In the genomic region with DNA sequence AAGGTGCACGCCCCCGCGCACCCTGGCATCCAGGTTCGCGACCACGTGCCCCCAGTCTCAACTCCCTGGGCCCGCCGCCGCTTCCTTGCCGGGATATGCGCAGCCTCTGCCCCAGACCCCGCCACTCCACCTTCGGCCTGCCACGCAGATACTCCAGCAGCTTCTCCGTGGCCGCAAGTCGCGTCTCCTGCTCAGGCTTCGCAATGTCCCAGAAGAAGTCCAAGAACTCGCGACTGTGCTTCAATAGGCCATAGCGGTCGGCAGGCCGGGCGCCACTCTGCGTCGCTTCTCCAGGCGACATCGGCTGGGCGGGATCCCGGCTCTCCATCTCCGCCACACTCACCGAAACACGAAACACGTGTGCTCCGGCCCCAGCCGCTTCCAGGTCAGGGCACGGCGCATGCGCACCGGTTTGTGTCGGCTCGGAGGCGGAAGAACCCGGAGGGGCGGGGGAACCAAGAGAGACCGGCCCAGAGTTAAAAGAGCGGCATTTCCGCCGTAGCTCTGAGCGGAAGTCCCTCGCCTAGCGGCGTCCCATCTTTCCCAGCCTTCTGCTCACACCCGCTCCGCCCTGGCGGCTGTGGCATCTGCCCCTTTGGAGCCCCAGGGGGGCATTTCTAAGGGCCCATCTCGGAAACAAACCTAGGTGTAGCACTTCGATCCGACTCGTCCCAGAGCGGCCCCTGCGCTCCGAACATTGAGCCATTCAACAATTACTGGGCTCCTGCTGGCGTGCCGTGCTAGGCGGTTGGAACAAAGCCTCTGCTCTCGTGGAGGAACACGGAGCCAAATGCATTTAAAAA, we compare ENCODE assay signal across 1 cellular context.
TF ChIP-seq lines count a peak whose summit lies in the region.

A gene with protein sequence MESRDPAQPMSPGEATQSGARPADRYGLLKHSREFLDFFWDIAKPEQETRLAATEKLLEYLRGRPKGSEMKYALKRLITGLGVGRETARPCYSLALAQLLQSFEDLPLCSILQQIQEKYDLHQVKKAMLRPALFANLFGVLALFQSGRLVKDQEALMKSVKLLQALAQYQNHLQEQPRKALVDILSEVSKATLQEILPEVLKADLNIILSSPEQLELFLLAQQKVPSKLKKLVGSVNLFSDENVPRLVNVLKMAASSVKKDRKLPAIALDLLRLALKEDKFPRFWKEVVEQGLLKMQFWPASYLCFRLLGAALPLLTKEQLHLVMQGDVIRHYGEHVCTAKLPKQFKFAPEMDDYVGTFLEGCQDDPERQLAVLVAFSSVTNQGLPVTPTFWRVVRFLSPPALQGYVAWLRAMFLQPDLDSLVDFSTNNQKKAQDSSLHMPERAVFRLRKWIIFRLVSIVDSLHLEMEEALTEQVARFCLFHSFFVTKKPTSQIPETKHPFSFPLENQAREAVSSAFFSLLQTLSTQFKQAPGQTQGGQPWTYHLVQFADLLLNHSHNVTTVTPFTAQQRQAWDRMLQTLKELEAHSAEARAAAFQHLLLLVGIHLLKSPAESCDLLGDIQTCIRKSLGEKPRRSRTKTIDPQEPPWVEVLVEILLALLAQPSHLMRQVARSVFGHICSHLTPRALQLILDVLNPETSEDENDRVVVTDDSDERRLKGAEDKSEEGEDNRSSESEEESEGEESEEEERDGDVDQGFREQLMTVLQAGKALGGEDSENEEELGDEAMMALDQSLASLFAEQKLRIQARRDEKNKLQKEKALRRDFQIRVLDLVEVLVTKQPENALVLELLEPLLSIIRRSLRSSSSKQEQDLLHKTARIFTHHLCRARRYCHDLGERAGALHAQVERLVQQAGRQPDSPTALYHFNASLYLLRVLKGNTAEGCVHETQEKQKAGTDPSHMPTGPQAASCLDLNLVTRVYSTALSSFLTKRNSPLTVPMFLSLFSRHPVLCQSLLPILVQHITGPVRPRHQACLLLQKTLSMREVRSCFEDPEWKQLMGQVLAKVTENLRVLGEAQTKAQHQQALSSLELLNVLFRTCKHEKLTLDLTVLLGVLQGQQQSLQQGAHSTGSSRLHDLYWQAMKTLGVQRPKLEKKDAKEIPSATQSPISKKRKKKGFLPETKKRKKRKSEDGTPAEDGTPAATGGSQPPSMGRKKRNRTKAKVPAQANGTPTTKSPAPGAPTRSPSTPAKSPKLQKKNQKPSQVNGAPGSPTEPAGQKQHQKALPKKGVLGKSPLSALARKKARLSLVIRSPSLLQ (N-terminal part only) (minus strand): TSS at position 388 of the 803 bp plus-strand sequence. CDS start 60 bp downstream, at position 328.

TF ChIP-seq in HepG2, 621 proteins besides CTCF, POLR2A, EP300 and RAD21 (continued from another document and continues in another):
- TF ChIP-seq, protein P1, sequence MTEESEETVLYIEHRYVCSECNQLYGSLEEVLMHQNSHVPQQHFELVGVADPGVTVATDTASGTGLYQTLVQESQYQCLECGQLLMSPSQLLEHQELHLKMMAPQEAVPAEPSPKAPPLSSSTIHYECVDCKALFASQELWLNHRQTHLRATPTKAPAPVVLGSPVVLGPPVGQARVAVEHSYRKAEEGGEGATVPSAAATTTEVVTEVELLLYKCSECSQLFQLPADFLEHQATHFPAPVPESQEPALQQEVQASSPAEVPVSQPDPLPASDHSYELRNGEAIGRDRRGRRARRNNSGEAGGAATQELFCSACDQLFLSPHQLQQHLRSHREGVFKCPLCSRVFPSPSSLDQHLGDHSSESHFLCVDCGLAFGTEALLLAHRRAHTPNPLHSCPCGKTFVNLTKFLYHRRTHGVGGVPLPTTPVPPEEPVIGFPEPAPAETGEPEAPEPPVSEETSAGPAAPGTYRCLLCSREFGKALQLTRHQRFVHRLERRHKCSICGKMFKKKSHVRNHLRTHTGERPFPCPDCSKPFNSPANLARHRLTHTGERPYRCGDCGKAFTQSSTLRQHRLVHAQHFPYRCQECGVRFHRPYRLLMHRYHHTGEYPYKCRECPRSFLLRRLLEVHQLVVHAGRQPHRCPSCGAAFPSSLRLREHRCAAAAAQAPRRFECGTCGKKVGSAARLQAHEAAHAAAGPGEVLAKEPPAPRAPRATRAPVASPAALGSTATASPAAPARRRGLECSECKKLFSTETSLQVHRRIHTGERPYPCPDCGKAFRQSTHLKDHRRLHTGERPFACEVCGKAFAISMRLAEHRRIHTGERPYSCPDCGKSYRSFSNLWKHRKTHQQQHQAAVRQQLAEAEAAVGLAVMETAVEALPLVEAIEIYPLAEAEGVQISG (CRISPR knock-in tag; IDR thresholded peaks at IDR 0.05) = peak; percentile 96
- no peak for TF ChIP-seq PLRG1 (conservative IDR thresholded peaks at IDR 0.05)
- TF ChIP-seq AGO1 (IDR thresholded peaks at IDR 0.05; ENCODE audit: low read depth, low read length, poor library complexity, severe bottlenecking) = peak; percentile 54
- no peak for TF ChIP-seq PRPF4 (IDR thresholded peaks at IDR 0.05; ENCODE audit: low read depth, low read length, poor library complexity, severe bottlenecking)
- TF ChIP-seq ZNF367 (CRISPR knock-in tag; IDR thresholded peaks at IDR 0.05; ENCODE audit: borderline replicate concordance) = no peak; the same call in 1 of the 2 replicates
- TF ChIP-seq ZMYM4 (CRISPR knock-in tag; IDR thresholded peaks at IDR 0.05) = peak; percentile 76
- no peak for TF ChIP-seq RFX1 (IDR thresholded peaks at IDR 0.05)
- TF ChIP-seq, protein P2, sequence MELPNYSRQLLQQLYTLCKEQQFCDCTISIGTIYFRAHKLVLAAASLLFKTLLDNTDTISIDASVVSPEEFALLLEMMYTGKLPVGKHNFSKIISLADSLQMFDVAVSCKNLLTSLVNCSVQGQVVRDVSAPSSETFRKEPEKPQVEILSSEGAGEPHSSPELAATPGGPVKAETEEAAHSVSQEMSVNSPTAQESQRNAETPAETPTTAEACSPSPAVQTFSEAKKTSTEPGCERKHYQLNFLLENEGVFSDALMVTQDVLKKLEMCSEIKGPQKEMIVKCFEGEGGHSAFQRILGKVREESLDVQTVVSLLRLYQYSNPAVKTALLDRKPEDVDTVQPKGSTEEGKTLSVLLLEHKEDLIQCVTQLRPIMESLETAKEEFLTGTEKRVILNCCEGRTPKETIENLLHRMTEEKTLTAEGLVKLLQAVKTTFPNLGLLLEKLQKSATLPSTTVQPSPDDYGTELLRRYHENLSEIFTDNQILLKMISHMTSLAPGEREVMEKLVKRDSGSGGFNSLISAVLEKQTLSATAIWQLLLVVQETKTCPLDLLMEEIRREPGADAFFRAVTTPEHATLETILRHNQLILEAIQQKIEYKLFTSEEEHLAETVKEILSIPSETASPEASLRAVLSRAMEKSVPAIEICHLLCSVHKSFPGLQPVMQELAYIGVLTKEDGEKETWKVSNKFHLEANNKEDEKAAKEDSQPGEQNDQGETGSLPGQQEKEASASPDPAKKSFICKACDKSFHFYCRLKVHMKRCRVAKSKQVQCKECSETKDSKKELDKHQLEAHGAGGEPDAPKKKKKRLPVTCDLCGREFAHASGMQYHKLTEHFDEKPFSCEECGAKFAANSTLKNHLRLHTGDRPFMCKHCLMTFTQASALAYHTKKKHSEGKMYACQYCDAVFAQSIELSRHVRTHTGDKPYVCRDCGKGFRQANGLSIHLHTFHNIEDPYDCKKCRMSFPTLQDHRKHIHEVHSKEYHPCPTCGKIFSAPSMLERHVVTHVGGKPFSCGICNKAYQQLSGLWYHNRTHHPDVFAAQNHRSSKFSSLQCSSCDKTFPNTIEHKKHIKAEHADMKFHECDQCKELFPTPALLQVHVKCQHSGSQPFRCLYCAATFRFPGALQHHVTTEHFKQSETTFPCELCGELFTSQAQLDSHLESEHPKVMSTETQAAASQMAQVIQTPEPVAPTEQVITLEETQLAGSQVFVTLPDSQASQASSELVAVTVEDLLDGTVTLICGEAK (IDR thresholded peaks at IDR 0.05) = peak; percentile 25; the same call in 1 of the 2 replicates
- TF ChIP-seq, protein P2 (CRISPR knock-in tag; IDR thresholded peaks at IDR 0.05) = peak; percentile 80
- TF ChIP-seq SMAD1 (CRISPR knock-in tag; IDR thresholded peaks at IDR 0.05; ENCODE audit: borderline replicate concordance, low read depth) = peak; percentile 82; the same call in 1 of the 2 replicates
- no peak for TF ChIP-seq RELA (CRISPR knock-in tag; IDR thresholded peaks at IDR 0.05)
- peak; percentile 99 for TF ChIP-seq NR2C2 (CRISPR knock-in tag; IDR thresholded peaks at IDR 0.05; ENCODE audit: borderline replicate concordance)
- TF ChIP-seq, protein P3, sequence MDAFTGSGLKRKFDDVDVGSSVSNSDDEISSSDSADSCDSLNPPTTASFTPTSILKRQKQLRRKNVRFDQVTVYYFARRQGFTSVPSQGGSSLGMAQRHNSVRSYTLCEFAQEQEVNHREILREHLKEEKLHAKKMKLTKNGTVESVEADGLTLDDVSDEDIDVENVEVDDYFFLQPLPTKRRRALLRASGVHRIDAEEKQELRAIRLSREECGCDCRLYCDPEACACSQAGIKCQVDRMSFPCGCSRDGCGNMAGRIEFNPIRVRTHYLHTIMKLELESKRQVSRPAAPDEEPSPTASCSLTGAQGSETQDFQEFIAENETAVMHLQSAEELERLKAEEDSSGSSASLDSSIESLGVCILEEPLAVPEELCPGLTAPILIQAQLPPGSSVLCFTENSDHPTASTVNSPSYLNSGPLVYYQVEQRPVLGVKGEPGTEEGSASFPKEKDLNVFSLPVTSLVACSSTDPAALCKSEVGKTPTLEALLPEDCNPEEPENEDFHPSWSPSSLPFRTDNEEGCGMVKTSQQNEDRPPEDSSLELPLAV (CRISPR knock-in tag; conservative IDR thresholded peaks at IDR 0.05; ENCODE audit: low read depth) = no peak
- no peak for TF ChIP-seq TCF12 (IDR thresholded peaks at IDR 0.05)
- TF ChIP-seq TCF12 (CRISPR knock-in tag; IDR thresholded peaks at IDR 0.05) = peak; percentile 80; the same call in 1 of the 2 replicates
- TF ChIP-seq ZFX (CRISPR knock-in tag; IDR thresholded peaks at IDR 0.05; ENCODE audit: low read depth) = peak; percentile 77
- TF ChIP-seq MIXL1 (CRISPR knock-in tag; IDR thresholded peaks at IDR 0.05) = 0 out of 2 replicates have a peak, but pooled peaks have one; percentile 9
- TF ChIP-seq FOXO1 (CRISPR knock-in tag; IDR thresholded peaks at IDR 0.05) = 0 out of 2 replicates have a peak, but pooled peaks have one; percentile 11
- no peak; the same call in 1 of the 2 replicates for TF ChIP-seq ZNF205 (CRISPR knock-in tag; IDR thresholded peaks at IDR 0.05)
- no peak for TF ChIP-seq MAF1 (CRISPR knock-in tag; IDR thresholded peaks at IDR 0.05; ENCODE audit: borderline replicate concordance)
- no peak for TF ChIP-seq HOXA9 (CRISPR knock-in tag; IDR thresholded peaks at IDR 0.05; ENCODE audit: borderline replicate concordance)
- TF ChIP-seq ZNF780A (CRISPR knock-in tag; IDR thresholded peaks at IDR 0.05) = no peak
- no peak; the same call in 1 of the 2 replicates for TF ChIP-seq PRMT3 (CRISPR knock-in tag; IDR thresholded peaks at IDR 0.05; ENCODE audit: borderline replicate concordance, low read depth)
- TF ChIP-seq ZMYM2 (CRISPR knock-in tag; IDR thresholded peaks at IDR 0.05) = 0 out of 2 replicates have a peak, but pooled peaks have one; percentile 21
- TF ChIP-seq HNRNPUL1 (IDR thresholded peaks at IDR 0.05; ENCODE audit: low read depth, low read length) = no peak
- no peak for TF ChIP-seq ZNF496 (CRISPR knock-in tag; IDR thresholded peaks at IDR 0.05; ENCODE audit: insufficient replicate concordance)
- TF ChIP-seq ZNF234 (CRISPR knock-in tag; conservative IDR thresholded peaks at IDR 0.05) = peak; percentile 75; the same call in 1 of the 2 replicates
- TF ChIP-seq ZNF816 (CRISPR knock-in tag; IDR thresholded peaks at IDR 0.05; ENCODE audit: borderline replicate concordance) = peak; percentile 64; the same call in 1 of the 2 replicates
- TF ChIP-seq ZFY (CRISPR knock-in tag; IDR thresholded peaks at IDR 0.05) = peak; percentile 78
- peak; percentile 89; the same call in 1 of the 2 replicates for TF ChIP-seq EEA1 (CRISPR knock-in tag; IDR thresholded peaks at IDR 0.05; ENCODE audit: borderline replicate concordance)
- TF ChIP-seq ARNTL (CRISPR knock-in tag; IDR thresholded peaks at IDR 0.05) = peak; percentile 82; the same call in 1 of the 2 replicates
- TF ChIP-seq MTF2 (CRISPR knock-in tag; IDR thresholded peaks at IDR 0.05; ENCODE audit: borderline replicate concordance) = no peak
- no peak for TF ChIP-seq ZNF652 (CRISPR knock-in tag; IDR thresholded peaks at IDR 0.05; ENCODE audit: borderline replicate concordance, low read depth)
- TF ChIP-seq, protein P4, sequence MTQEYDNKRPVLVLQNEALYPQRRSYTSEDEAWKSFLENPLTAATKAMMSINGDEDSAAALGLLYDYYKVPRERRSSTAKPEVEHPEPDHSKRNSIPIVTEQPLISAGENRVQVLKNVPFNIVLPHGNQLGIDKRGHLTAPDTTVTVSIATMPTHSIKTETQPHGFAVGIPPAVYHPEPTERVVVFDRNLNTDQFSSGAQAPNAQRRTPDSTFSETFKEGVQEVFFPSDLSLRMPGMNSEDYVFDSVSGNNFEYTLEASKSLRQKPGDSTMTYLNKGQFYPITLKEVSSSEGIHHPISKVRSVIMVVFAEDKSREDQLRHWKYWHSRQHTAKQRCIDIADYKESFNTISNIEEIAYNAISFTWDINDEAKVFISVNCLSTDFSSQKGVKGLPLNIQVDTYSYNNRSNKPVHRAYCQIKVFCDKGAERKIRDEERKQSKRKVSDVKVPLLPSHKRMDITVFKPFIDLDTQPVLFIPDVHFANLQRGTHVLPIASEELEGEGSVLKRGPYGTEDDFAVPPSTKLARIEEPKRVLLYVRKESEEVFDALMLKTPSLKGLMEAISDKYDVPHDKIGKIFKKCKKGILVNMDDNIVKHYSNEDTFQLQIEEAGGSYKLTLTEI (CRISPR knock-in tag; conservative IDR thresholded peaks at IDR 0.05) = no peak
- TF ChIP-seq SATB2 (CRISPR knock-in tag; IDR thresholded peaks at IDR 0.05) = no peak; the same call in 1 of the 2 replicates
- TF ChIP-seq ZNF251 (CRISPR knock-in tag; IDR thresholded peaks at IDR 0.05) = peak; percentile 73; the same call in 1 of the 2 replicates
